Comparison of ENCODE assay signal across 2 cellular contexts in genomic region chr3:55201729-55202128, GRCh38.
TF ChIP-seq lines count a peak whose summit lies in the region.

No MANE protein-coding gene starts in this region.

TF ChIP-seq in SK-N-SH, 30 proteins besides CTCF, POLR2A, EP300 and RAD21:
- TF ChIP-seq IRF3 (IDR thresholded peaks at IDR 0.05; ENCODE audit: low read depth, low read length) (no peak), POLR2AphosphoS5 (IDR thresholded peaks at IDR 0.05; ENCODE audit: low read depth, low read length) (no peak)

TF ChIP-seq in SK-N-SH treated with all-trans-retinoic acid at 6 μM for 48 hours, 23 proteins besides CTCF, POLR2A, EP300 and RAD21:
- TF ChIP-seq CREB5 (CRISPR knock-in tag; IDR thresholded peaks at IDR 0.05; ENCODE audit: low read depth) (no peak), ARNTL (CRISPR knock-in tag; IDR thresholded peaks at IDR 0.05; ENCODE audit: borderline replicate concordance, low read depth) (no peak), PPARA (CRISPR knock-in tag; IDR thresholded peaks at IDR 0.05; ENCODE audit: borderline replicate concordance) (no peak), TSHZ2 (CRISPR knock-in tag; IDR thresholded peaks at IDR 0.05) (no peak), SNAI2 (CRISPR knock-in tag; IDR thresholded peaks at IDR 0.05) (no peak), GLIS3 (CRISPR knock-in tag; IDR thresholded peaks at IDR 0.05) (no peak), ISL1 (CRISPR knock-in tag; IDR thresholded peaks at IDR 0.05) (no peak), ZNF565 (CRISPR knock-in tag; conservative IDR thresholded peaks at IDR 0.05; ENCODE audit: low read depth) (no peak), POU6F1 (CRISPR knock-in tag; IDR thresholded peaks at IDR 0.05; ENCODE audit: borderline replicate concordance, low read depth) (no peak), ZNF70 (CRISPR knock-in tag; IDR thresholded peaks at IDR 0.05) (no peak)
TF ChIP-seq in SK-N-SH treated with all-trans-retinoic acid at 6 μM for 48 hours: peak in this region for 0.
